8 cellular contexts compared by ENCODE assay signal in genomic region chr17:32876414-32877163, GRCh38. TPM values are rescaled to one million over a fixed set of nuclear protein-coding genes. Genes with fewer than 3 reads are reported as not detected.
A peak's percentile ranks its signal among the peaks of the same experiment; 100 is the strongest.
DNase-seq lines count a peak whose midpoint lies in the region; TF ChIP-seq lines count a peak whose summit lies in the region.

MYO1D (minus strand) TSS chr17:32877124; CDS start chr17:32876872, 252 bp downstream.

- H3K4me3 ChIP-seq in GM06990 (replicated peaks; ENCODE audit: low read depth, low read length), result peak within 1 kb of the TSS; percentile 75
- peak within 1 kb of the TSS; percentile 44 for H3K4me3 ChIP-seq in MG63

- H3K9me3 ChIP-seq in MG63, result no peaks in the 10 kb centered on the region

- peak; percentile 42 for TF ChIP-seq CTCF in GM06990 (IDR thresholded peaks at IDR 0.05; ENCODE audit: insufficient read depth, low read length, poor library complexity, severe bottlenecking)

- H3K36me3 ChIP-seq in GM06990 (ENCODE audit: control insufficient read depth, insufficient read depth, low read length), result no peaks in the 10 kb centered on the region; the same call in 1 of the 2 replicates
- no peaks in the 10 kb centered on the region for H3K36me3 ChIP-seq in MG63

- DNase-seq in GM06990 (ENCODE audit: extremely low read depth, insufficient read length), result peak; percentile 86
- DNase-seq in H4 (ENCODE audit: low spot score), result peak; percentile 13
- DNase-seq in MG63, result peak; percentile 9
- DNase-seq in activated CD4-positive, alpha-beta T cell treated with anti-CD3 and anti-CD28 coated beads for 48 hours, result peak; percentile 85
- peak; percentile 41 for DNase-seq in dermis blood vessel endothelial cell
- DNase-seq in medulla oblongata (ENCODE audit: extremely low spot score), result peak; percentile 40
- DNase-seq in stimulated activated CD4-positive, alpha-beta T cell treated with anti-CD3 and anti-CD28 coated beads, TNF-alpha, amount 100 ng/mL, for 48 hours (ENCODE audit: low read depth in 3 of 3), result peak; percentile 48 to 63 (median 55)
- DNase-seq in epidermal melanocyte (ENCODE audit: insufficient read length, low spot score), result no peak

- no peaks in the 10 kb centered on the region for H3K27me3 ChIP-seq in GM06990 (replicated peaks; ENCODE audit: control insufficient read depth, insufficient read depth, low read length)
- peaks cover 12% of the 10 kb centered on the region for H3K27me3 ChIP-seq in MG63

RNA-seq across cellular contexts. Expression of gene MYO1D, which starts in this region (rescaled TPM):
- 7.6 and 12.6 TPM in 2 replicates for total RNA-seq in H4 (2014; rRNA removed; shearing (Covaris generic))
- 0.81 and 1.3 TPM in 2 replicates for total RNA-seq in MG63 (2014; rRNA removed; shearing (Covaris generic); ENCODE audit: low replicate concordance)
- 48.8 and 64.4 TPM in 2 replicates for total RNA-seq in dermis blood vessel endothelial cell
